20 cellular contexts compared by ENCODE assay signal in the genomic region with DNA sequence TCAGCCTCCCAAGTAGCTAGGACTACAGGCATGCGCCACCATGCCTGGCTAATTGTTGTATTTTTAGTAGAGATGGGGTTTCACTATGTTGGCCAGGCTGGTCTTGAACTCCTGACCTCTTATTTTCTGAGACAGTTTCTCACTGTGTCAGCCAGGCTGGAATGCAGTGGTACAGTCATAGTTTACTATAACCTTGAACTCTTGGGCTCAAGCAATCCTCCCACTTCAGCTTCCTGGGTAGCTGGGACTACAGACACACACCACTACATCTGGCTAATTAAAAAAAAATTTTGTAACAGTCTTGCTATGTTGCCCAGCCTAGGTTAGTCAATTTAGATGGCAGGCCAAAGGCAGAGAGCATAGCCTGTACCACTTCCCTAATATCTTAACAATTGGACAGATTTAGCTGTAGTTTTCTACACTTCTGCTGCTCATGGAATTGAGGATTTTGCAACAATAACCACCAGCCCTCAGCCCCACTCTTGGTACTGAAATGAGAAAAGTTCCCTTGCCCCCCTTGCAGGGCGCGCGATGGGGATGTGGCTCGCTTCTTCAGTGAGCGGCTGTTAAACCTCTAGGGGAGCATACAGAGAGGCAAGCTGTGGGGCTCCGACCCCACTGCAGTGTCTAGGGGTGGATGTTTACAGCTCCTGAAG. TPM values are rescaled to one million over a fixed set of nuclear protein-coding genes. Genes with fewer than 3 reads are reported as not detected.
DNase-seq lines count a peak whose midpoint lies in the region; ATAC-seq, FAIRE-seq and TF ChIP-seq lines count a peak whose summit lies in the region.
"Had no signal": no experiment of that assay in that cellular context is flagged by ENCODE, and none has a peak within 500 bp of the region (broad histone marks: within the 10 kb centered on the region; RNA-seq: fewer than 3 reads in every experiment).

No MANE protein-coding gene starts in this region.

- H3K9me3 ChIP-seq in K562 (replicated peaks; ENCODE audit: control insufficient read depth, insufficient read depth, low read depth, low read length): no peaks in the 10 kb centered on the region
- H3K9me3 ChIP-seq: left ventricle myocardium inferior, ovary, SK-N-SH, tibial nerve had no signal

- no peak for TF ChIP-seq EP300 in K562 (IDR thresholded peaks at IDR 0.05; ENCODE audit: low read length)

- no peak for TF ChIP-seq POLR2A in K562 (conservative IDR thresholded peaks at IDR 0.05)

- peaks cover 24 to 35% of the 10 kb centered on the region in 2 experiments for H3K4me1 ChIP-seq in K562 (replicated peaks in 1 of 2; ENCODE audit: control insufficient read depth in 2 of 2, insufficient read depth in 2 of 2, low read length in 2 of 2)

- POLR2A ChIA-PET in K562 (lab: Yijun Ruan, JAX): interaction anchor here (0.6 to 1.2 kb wide), 3 partner anchors 10 to 55 kb away, joined by 3 to 4 read pairs (median 3); no protein-coding TSS in a partner anchor

- no peaks in the 10 kb centered on the region for H3K27me3 ChIP-seq in K562 (ENCODE audit: control insufficient read depth in 2 of 2, insufficient read depth in 2 of 2, low read length in 2 of 2)
- H3K27me3 ChIP-seq: ovary, tibial nerve had no signal

- H3K4me2 ChIP-seq in K562 (ENCODE audit: insufficient read depth, low read length): no peak overlapping the region
- H3K4me2 ChIP-seq: SK-N-SH had no signal

- no peak overlapping the region for H3K4me3 ChIP-seq in K562
- H3K4me3 ChIP-seq: left ventricle myocardium inferior, ovary, tibial nerve had no signal

- ATAC-seq in K562 (no peak), natural killer cell (no peak)
- peak; percentile 57 for ATAC-seq in stimulated activated naive CD8-positive, alpha-beta T cell treated with anti-CD3 and anti-CD28 coated beads, Interleukin-15, amount 100 ng/mL, for 72 hours

- no peaks in the 10 kb centered on the region for H3K27me3 Mint-ChIP-seq in stimulated activated naive CD8-positive, alpha-beta T cell treated with anti-CD3 and anti-CD28 coated beads, Interleukin-15, amount 100 ng/mL, for 72 hours
- peaks cover 3 to 6% of the 10 kb centered on the region in 2 donors for H3K27me3 Mint-ChIP-seq in natural killer cell (ENCODE audit: low read depth in 2 of 2)
- H3K27me3 Mint-ChIP-seq: activated naive CD8-positive, alpha-beta T cell had no signal

- no TSS peak for BruUV-seq in K562 (replicated peaks; lab: Mats Ljungman, UMichigan)

- WGBS in K562 (ENCODE audit: insufficient coverage, low coverage, missing lambda C conversion rate): 97% methylated on average over 7 of the region's 7 CpGs

- H3K79me2 ChIP-seq in K562 (ENCODE audit: control insufficient read depth, insufficient read depth, low read length): no peaks in the 10 kb centered on the region

- H2AFZ ChIP-seq in K562 (ENCODE audit: low read depth, low read length): peak overlapping the region; percentile 43; the same call in 1 of the 2 replicates

- TF ChIP-seq CTCF in K562 (IDR thresholded peaks at IDR 0.05 in 2 of 3, conservative IDR thresholded peaks at IDR 0.05 in 1 of 3; ENCODE audit: insufficient read depth in 2 of 3, low read depth in 1 of 3, low read length in 3 of 3) (no peak), natural killer cell (IDR thresholded peaks at IDR 0.05) (no peak)

- intact Hi-C loops in K562 (cut with micrococcal nuclease) (no loop called here), natural killer cell (cut with micrococcal nuclease) (no loop called here)

- H3K27ac Mint-ChIP-seq in stimulated activated naive CD8-positive, alpha-beta T cell treated with anti-CD3 and anti-CD28 coated beads, Interleukin-15, amount 100 ng/mL, for 72 hours: no peak overlapping the region
- H3K27ac Mint-ChIP-seq in natural killer cell: no peak overlapping the region
- H3K27ac Mint-ChIP-seq: activated naive CD8-positive, alpha-beta T cell had no signal

- in situ Hi-C loops in K562 (cut with MboI): no loop called here

- H3K9me1 ChIP-seq in K562 (ENCODE audit: control insufficient read depth, insufficient read depth, low read length): no peaks in the 10 kb centered on the region

- H3K9me3 Mint-ChIP-seq in stimulated activated naive CD8-positive, alpha-beta T cell treated with anti-CD3 and anti-CD28 coated beads, Interleukin-15, amount 100 ng/mL, for 72 hours: no peaks in the 10 kb centered on the region
- no peaks in the 10 kb centered on the region for H3K9me3 Mint-ChIP-seq in natural killer cell

- no peak for FAIRE-seq in K562 (lab: Jason Lieb, UNC)
- FAIRE-seq: bronchial epithelial cell, G401.6 had no signal

- no peak overlapping the region for H3K4me3 Mint-ChIP-seq in stimulated activated naive CD8-positive, alpha-beta T cell treated with anti-CD3 and anti-CD28 coated beads, Interleukin-15, amount 100 ng/mL, for 72 hours
- no peak overlapping the region for H3K4me3 Mint-ChIP-seq in natural killer cell
- H3K4me3 Mint-ChIP-seq: activated naive CD8-positive, alpha-beta T cell had no signal

- no peaks in the 10 kb centered on the region for H4K20me1 ChIP-seq in K562 (replicated peaks; ENCODE audit: control insufficient read depth, insufficient read depth, low read length)

- peaks cover 5% of the 10 kb centered on the region for H3K36me3 Mint-ChIP-seq in natural killer cell

- no peaks in the 10 kb centered on the region for H3K36me3 ChIP-seq in K562 (ENCODE audit: control insufficient read depth, insufficient read depth, low read length)
- H3K36me3 ChIP-seq: left ventricle myocardium inferior, ovary, tibial nerve had no signal

- DNase-seq in activated CD8-positive, alpha-beta memory T cell treated with anti-CD3 and anti-CD28 coated beads, Interleukin-2, amount 50 U/mL, for 48 hours: peak; percentile 60
- no peak for DNase-seq in activated CD8-positive, alpha-beta memory T cell treated with anti-CD3 and anti-CD28 coated beads for 24 hours
- peak; percentile 80 for DNase-seq in NOMO-1 treated with DMSO at 0.1 percent for 48 hours (lab: John Stamatoyannopoulos, UW; ENCODE audit: unreplicated experiment)
- DNase-seq in K562 (ENCODE audit: extremely low read depth in 1 of 4, low spot score in 3 of 4): no peak
- peak in 1 of 2 donors; percentile 33 for DNase-seq in stimulated activated naive CD8-positive, alpha-beta T cell treated with anti-CD3 and anti-CD28 coated beads, Interleukin-15, amount 100 ng/mL, for 72 hours
- DNase-seq in NCI-H2196 treated with DMSO at 0.1 percent for 48 hours (lab: John Stamatoyannopoulos, UW; ENCODE audit: unreplicated experiment): no peak
- DNase-seq in hippocampal formation (lab: John Stamatoyannopoulos, UW): no peak
- DNase-seq in natural killer cell: no peak
- DNase-seq: left ventricle myocardium inferior; NCI-H1436; NCI-H446; OCI-M1; ovary; SK-N-SH; stimulated activated CD4-positive, alpha-beta T cell treated with anti-CD3 and anti-CD28 coated beads, Interleukin-4, amount 100 ng/mL, for 1 hour had no signal

- CTCF ChIA-PET in K562 (lab: Yijun Ruan, JAX; ENCODE audit: low intra/inter-chr PET ratio): no interaction called here

- no peak for TF ChIP-seq RAD21 in K562 (CRISPR knock-in tag; conservative IDR thresholded peaks at IDR 0.05 in 1 of 2, IDR thresholded peaks at IDR 0.05 in 1 of 2)

- no peak overlapping the region for H3K27ac ChIP-seq in K562 (ENCODE audit: extremely low read depth, low read depth, low read length)
- H3K27ac ChIP-seq: left ventricle myocardium inferior, ovary, tibial nerve, VCaP had no signal

- H3K9ac ChIP-seq in K562 (ENCODE audit: insufficient read depth in 1 of 2, low read depth in 2 of 2, low read length in 2 of 2): no peak overlapping the region
- H3K9ac ChIP-seq: SK-N-SH had no signal

- H3K4me1 Mint-ChIP-seq in stimulated activated naive CD8-positive, alpha-beta T cell treated with anti-CD3 and anti-CD28 coated beads, Interleukin-15, amount 100 ng/mL, for 72 hours: peaks cover 21% of the 10 kb centered on the region
- H3K4me1 Mint-ChIP-seq in natural killer cell: no peaks in the 10 kb centered on the region

TF ChIP-seq in K562, 482 proteins besides CTCF, POLR2A, EP300 and RAD21 (continues in another document):
- TF ChIP-seq KDM1A (IDR thresholded peaks at IDR 0.05) (no peak), CHCHD3 (CRISPR knock-in tag; IDR thresholded peaks at IDR 0.05) (no peak), ELF4 (CRISPR knock-in tag; IDR thresholded peaks at IDR 0.05) (no peak)

RNA-seq across cellular contexts. Expression of gene PTGFRN, which starts 35.0 kb away (rescaled TPM):
- 38.9 and 44.3 TPM in 2 replicates for total RNA-seq in K562 (2011; cell fraction: chromatin; rRNA removed; ENCODE audit: low replicate concordance)
- 39.0 and 41.6 TPM in 2 replicates for total RNA-seq in K562 (2011; cell fraction: nucleolus; rRNA removed)
- 49.9 and 52.4 TPM in 2 replicates for total RNA-seq in K562 (2011; cell fraction: nucleoplasm; rRNA removed)
- total RNA-seq in K562 (2014; rRNA removed): 22.4 and 26.2 TPM in 2 replicates
- 22.5 and 24.9 TPM in 2 replicates for total RNA-seq in K562 (2014; rRNA removed; fragmentation: Illumina TruSeq; extraction: Trizol)
- 26.2 and 27.1 TPM in 2 replicates for total RNA-seq in K562 (2015; rRNA removed; fragmentation: Illumina TruSeq; extraction: Trizol)
- total RNA-seq in K562 (2021): 29.7 and 33.1 TPM in 2 replicates
- 25.7 and 25.8 TPM in 2 replicates for polyA plus RNA-seq in K562 (2011; rRNA removed)
- polyA plus RNA-seq in K562 (2011; cell fraction: cytosol; rRNA removed): 14.4 and 19.7 TPM in 2 replicates
- polyA plus RNA-seq in K562 (2011; cell fraction: nucleus; rRNA removed): 16.7 and 18.7 TPM in 2 replicates
- polyA plus RNA-seq in K562 (2012): 26.2 and 27.1 TPM in 2 replicates
- 21.0 and 21.3 TPM in 2 replicates for polyA plus RNA-seq in K562 (2014; fragmentation: Illumina TruSeq; extraction: Trizol)
- 10 to 100 TPM; 17.3 to 26.5 TPM for polyA plus RNA-seq in K562 (2014; fragmentation: Nextera tagmentation; extraction: Ambion mirVana)
- polyA plus RNA-seq in K562 (2014; rRNA removed): 19.4 and 28.1 TPM in 2 replicates
- 36.8 and 45.4 TPM in 2 replicates for polyA minus RNA-seq in K562 (2011; rRNA and poly(A)+ RNA removed)
- 24.8 and 26.2 TPM in 2 replicates for polyA minus RNA-seq in K562 (2011; cell fraction: cytosol; rRNA and poly(A)+ RNA removed)
- polyA minus RNA-seq in K562 (2011; cell fraction: nucleus; rRNA and poly(A)+ RNA removed): 20.2 and 29.7 TPM in 2 replicates
- total RNA-seq in natural killer cell: 1 to 10 TPM in 1 of 3 donors, under 1 TPM in 2; 0.71 to 1.4 (median 0.79) TPM

Comparison
In these comparisons a context has a peak if more than half of its experiments do, and no peak if none do; other contexts are left out.
1. DNase-seq: peak in activated CD8-positive, alpha-beta memory T cell treated with anti-CD3 and anti-CD28 coated beads, Interleukin-2, amount 50 U/mL, for 48 hours (single experiment) and NOMO-1 treated with DMSO at 0.1 percent for 48 hours (single experiment); none in activated CD8-positive, alpha-beta memory T cell treated with anti-CD3 and anti-CD28 coated beads for 24 hours (single experiment), K562 (0 of 4), NCI-H2196 treated with DMSO at 0.1 percent for 48 hours (single experiment), hippocampal formation (0 of 2) and natural killer cell (single experiment).
2. RNA of gene PTGFRN, which starts 35.0 kb away (total RNA-seq): 22.4 to 52.4 TPM in K562; 0.71 to 1.4 TPM in natural killer cell; every median in the first group is over 4 times any median in the second.